In the genomic region with DNA sequence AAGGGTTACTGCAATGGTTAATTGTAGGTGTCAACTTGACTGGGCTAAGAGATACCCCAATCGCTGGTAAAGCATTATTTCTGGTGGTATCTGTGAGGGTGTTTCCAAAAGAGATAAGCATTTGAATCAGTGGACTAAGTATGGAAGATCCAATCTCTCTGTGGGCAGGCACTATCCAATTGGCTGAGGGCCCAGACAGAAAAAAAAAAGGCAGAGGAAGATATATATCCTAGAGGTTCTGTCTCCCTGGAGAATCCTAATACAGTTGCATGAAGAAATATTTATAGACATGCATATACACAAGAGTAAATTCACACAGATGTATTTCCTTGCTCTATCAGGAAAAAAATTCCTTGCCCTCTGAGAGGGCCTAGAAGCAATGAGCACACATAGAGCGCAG, we compare ENCODE assay signal across 15 cellular contexts.
"Had no signal": no experiment of that assay in that cellular context is flagged by ENCODE, and none has a peak within 500 bp of the region (broad histone marks: within the 10 kb centered on the region; RNA-seq: fewer than 3 reads in every experiment).

No MANE protein-coding gene starts in this region.

- DNase-seq: activated CD4-positive, alpha-beta T cell treated with anti-CD3 and anti-CD28 coated beads, Interleukin-2, amount 10 ng/mL, durations not matched to agents 24 days and 14 days; activated CD8-positive, alpha-beta memory T cell treated with anti-CD3 and anti-CD28 coated beads, Interleukin-2, amount 50 U/mL, for 4 hours; activated naive CD4-positive, alpha-beta T cell treated with anti-CD3 and anti-CD28 coated beads, Interleukin-2, amount 50 U/mL, for 16 hours; activated T-cell treated with anti-CD3 and anti-CD28 coated beads, Interleukin-2, amount 50 U/mL, for 4 hours; cortex of kidney; hippocampal formation; left cardiac atrium; retina; transverse colon had no signal

- H3K27me3 ChIP-seq: ascending aorta, esophagus muscularis mucosa, suprapubic skin, transverse colon had no signal

- H3K9me3 ChIP-seq: suprapubic skin had no signal

- H3K27ac ChIP-seq: ascending aorta, skin epidermis, suprapubic skin had no signal

- H3K4me3 ChIP-seq: ascending aorta, esophagus muscularis mucosa, lung, skin epidermis, suprapubic skin, transverse colon had no signal

- ATAC-seq: activated T-cell treated with anti-CD3 and anti-CD28 coated beads, Interleukin-2, amount 50 U/mL, for 4 hours; natural killer cell treated with Interleukin-12 subunit alpha and Interleukin-12 subunit beta and Interleukin-15 and Interleukin-18, amount 100 ng/mL, for 72 hours had no signal

- H3K36me3 ChIP-seq: ascending aorta, esophagus muscularis mucosa, suprapubic skin, transverse colon had no signal
